17 cellular contexts compared by ENCODE assay signal in the genomic region with DNA sequence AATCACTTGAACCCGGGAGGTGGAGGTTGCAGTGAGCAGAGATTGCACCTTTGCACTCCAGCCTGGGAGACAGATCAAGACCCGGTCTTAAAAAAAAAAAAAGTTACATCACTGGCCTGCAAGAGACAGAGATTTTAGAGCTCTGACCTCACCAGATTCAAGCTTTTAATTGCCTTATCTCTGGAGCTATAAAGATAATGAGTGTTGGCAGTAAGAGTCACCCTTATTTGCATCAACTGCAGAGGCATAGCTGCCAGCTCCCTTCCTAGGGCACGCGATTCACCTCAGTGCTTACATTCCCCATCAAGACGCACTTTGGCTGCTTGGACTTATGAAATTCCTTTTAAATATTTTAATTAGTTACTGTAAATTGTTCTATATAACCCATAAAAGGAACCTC. TPM values are rescaled to one million over a fixed set of nuclear protein-coding genes. Genes with fewer than 3 reads are reported as not detected.
"Had no signal": no experiment of that assay in that cellular context is flagged by ENCODE, and none has a peak within 500 bp of the region (broad histone marks: within the 10 kb centered on the region; RNA-seq: fewer than 3 reads in every experiment).

No MANE protein-coding gene starts in this region.

- H3K27ac ChIP-seq: breast epithelium, esophagus muscularis mucosa, neutrophil, parathyroid adenoma, spleen, thoracic aorta, upper lobe of right lung had no signal

- DNase-seq: activated CD4-positive, alpha-beta T cell treated with anti-CD3 and anti-CD28 coated beads, Interleukin-2, amount 50 U/mL, for 4 hours; activated effector memory CD4-positive, alpha-beta T cell treated with anti-CD3 and anti-CD28 coated beads, Interleukin-2, amount 50 U/mL, for 16 hours; activated T-cell treated with anti-CD3 and anti-CD28 coated beads, Interleukin-2, amount 50 U/mL, for 72 hours; effector CD4-positive, alpha-beta T cell; spleen; stimulated activated CD4-positive, alpha-beta T cell treated with anti-CD3 and anti-CD28 coated beads, Interleukin-4, amount 100 ng/mL, for 4 hours; upper lobe of right lung had no signal

- H3K36me3 ChIP-seq: breast epithelium, esophagus muscularis mucosa, neutrophil, spleen, thoracic aorta, upper lobe of right lung had no signal

- H3K4me3 ChIP-seq: breast epithelium, esophagus muscularis mucosa, lung, spleen, thoracic aorta, upper lobe of right lung had no signal

- ATAC-seq: activated T-cell treated with anti-CD3 and anti-CD28 coated beads, Interleukin-2, amount 50 U/mL, for 72 hours; natural killer cell treated with Interleukin-12 subunit alpha and Interleukin-12 subunit beta and Interleukin-15 and Interleukin-18, amount 100 ng/mL, for 72 hours; sciatic nerve; stimulated activated memory B cell treated with anti-CD40 and anti-IgM and Interleukin-4, amounts not matched to agents 10 μg/mL and 1 μg/mL and 100 μg/mL, for 72 hours; upper lobe of right lung had no signal

- H3K9me3 ChIP-seq: breast epithelium, esophagus muscularis mucosa, neutrophil, thoracic aorta, upper lobe of right lung had no signal

- H3K4me1 ChIP-seq: breast epithelium, esophagus muscularis mucosa, parathyroid adenoma, spleen, upper lobe of right lung had no signal

- H3K27me3 ChIP-seq: esophagus muscularis mucosa, neutrophil had no signal

RNA-seq across cellular contexts. Expression of a gene that starts 12.5 kb away (rescaled TPM):
- total RNA-seq: activated CD8-positive, alpha-beta memory T cell treated with anti-CD3 and anti-CD28 coated beads for 36 hours; activated T-cell treated with anti-CD3 and anti-CD28 coated beads, Interleukin-2, amount 50 U/mL, for 72 hours; natural killer cell treated with Interleukin-12 subunit alpha and Interleukin-12 subunit beta and Interleukin-15 and Interleukin-18, amount 100 ng/mL, for 72 hours; sciatic nerve; spleen; thoracic aorta; upper lobe of right lung had no signal
